In the genomic region with DNA sequence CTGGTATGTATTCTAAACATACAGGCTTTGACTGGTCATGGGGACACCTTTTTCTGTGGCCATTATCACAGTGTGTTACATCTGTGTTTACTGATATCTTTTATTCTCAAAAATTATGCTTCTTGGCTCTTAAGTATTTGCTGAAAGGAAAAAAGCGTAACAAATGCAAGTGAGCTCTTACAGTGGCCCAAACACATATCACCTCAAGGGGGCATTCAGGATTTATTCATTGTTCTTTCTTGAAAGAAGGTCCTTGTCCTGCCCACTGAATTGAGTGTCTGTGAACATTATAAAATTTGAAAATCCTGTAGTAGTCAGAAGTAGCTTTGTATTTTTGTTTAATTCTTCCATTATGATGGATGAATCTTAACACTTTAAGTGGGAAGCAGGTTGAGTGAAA, we compare ENCODE assay signal across 12 cellular contexts. TPM values are rescaled to one million over a fixed set of nuclear protein-coding genes. Genes with fewer than 3 reads are reported as not detected.
DNase-seq lines count a peak whose midpoint lies in the region; ATAC-seq and TF ChIP-seq lines count a peak whose summit lies in the region.
"Had no signal": no experiment of that assay in that cellular context is flagged by ENCODE, and none has a peak within 500 bp of the region (broad histone marks: within the 10 kb centered on the region; RNA-seq: fewer than 3 reads in every experiment).

No MANE protein-coding gene starts in this region.

- no peaks in the 10 kb centered on the region for H3K27me3 ChIP-seq in iPS-20b (ENCODE audit: insufficient read depth, low read length)
- H3K27me3 ChIP-seq: breast epithelium had no signal

- H3K4me3 ChIP-seq in Jurkat, Clone E6-1 (ENCODE audit: low read length): no peak overlapping the region
- peak overlapping the region; percentile 17; the same call in 1 of the 2 replicates for H3K4me3 ChIP-seq in iPS-20b (ENCODE audit: low read length)
- H3K4me3 ChIP-seq: breast epithelium had no signal

- peak; percentile 55 for TF ChIP-seq CTCF in VCaP (conservative IDR thresholded peaks at IDR 0.05)

- no peak overlapping the region for H3K27ac ChIP-seq in VCaP
- no peak overlapping the region for H3K27ac ChIP-seq in iPS-20b (ENCODE audit: low read length)
- H3K27ac ChIP-seq: breast epithelium had no signal

- DNase-seq in DMS53 (lab: John Stamatoyannopoulos, UW) (peak; percentile 49), NK-92 (lab: John Stamatoyannopoulos, UW; ENCODE audit: unreplicated experiment) (no peak)
- DNase-seq in Jurkat, Clone E6-1 (ENCODE audit: low read depth, low spot score): peak; percentile 20
- DNase-seq: activated gamma-delta T cell treated with Interleukin-2 at 50 U/mL for 16 hours, head of caudate nucleus, left colon had no signal

- H3K4me1 ChIP-seq in iPS-20b (ENCODE audit: insufficient read depth, low read length): peaks cover 29% of the 10 kb centered on the region
- H3K4me1 ChIP-seq: breast epithelium had no signal

- no peaks in the 10 kb centered on the region for H3K9me3 ChIP-seq in iPS-20b (ENCODE audit: insufficient read depth, low read depth, low read length)
- H3K9me3 ChIP-seq: breast epithelium had no signal

- H3K36me3 ChIP-seq in iPS-20b (ENCODE audit: insufficient read depth, low read depth, low read length): no peaks in the 10 kb centered on the region
- H3K36me3 ChIP-seq: breast epithelium had no signal

- H3K9ac ChIP-seq in iPS-20b (ENCODE audit: low read depth, low read length): peak overlapping the region; percentile 23; the same call in 1 of the 2 replicates

- no peak for ATAC-seq in activated CD4-positive, CD25-positive, alpha-beta regulatory T cell treated with anti-CD3 and anti-CD28 coated beads, Interleukin-2, amount 50 U/mL, for 24 hours
- ATAC-seq in GM18519 (IDR thresholded peaks at IDR 0.05; ENCODE audit: low FRiP score, unreplicated experiment): no peak
- ATAC-seq: left colon had no signal

RNA-seq across cellular contexts. Expression of a gene that starts 50.0 kb away (rescaled TPM):
- polyA plus RNA-seq in Jurkat, Clone E6-1 (2012; ENCODE audit: insufficient read depth, insufficient read length): not detected
- polyA plus RNA-seq: CD14-positive monocyte had no signal
